Comparison of ENCODE assay signal across 1 cellular context in the genomic region with DNA sequence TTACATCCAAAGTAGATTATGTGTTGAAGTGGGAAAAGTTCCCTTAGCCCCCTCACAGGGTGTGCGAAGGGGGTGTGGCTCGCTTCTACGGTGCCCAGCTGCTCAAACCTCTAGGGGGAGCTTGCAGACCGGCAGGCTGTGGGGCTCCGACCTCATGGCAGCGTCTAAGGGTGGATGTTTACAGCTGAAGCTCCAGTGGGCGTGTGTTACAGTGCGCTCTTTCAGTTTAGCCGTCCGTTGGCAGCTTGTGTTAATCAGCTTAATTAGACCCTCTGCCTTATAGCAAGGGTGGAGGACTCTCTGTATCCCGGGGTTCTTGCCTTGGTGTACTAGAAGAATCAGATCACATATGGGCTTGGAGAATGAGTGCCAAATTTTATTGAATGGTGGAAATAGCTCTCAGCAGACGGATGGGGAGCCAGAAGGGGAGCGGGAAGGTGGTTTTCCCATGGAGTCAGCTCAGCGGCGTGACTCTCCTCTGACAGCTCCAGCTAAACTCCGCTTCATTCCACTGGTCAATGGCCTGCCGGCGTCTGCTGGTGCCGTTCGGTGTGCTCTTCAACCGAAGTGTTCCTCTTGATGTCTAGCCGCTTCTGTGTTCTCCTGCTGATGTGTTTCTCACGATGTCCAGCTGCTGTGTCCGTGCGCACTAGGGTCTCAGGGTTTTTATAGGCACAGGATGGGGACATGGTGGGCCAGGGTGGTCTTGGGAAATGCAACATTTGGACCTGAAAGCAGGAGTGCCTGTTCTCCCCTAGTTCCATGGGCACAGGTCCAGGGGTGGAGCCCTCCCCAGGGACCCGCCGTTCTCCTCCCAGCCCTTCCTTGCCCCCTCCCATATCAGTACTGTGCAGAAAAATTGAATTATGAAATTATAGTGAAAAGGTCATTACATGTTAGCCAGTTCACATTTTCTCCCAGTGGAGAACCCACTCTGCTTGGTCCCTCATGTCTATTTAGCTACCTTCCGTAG.
TF ChIP-seq lines count a peak whose summit lies in the region.

No MANE protein-coding gene starts in this region.

TF ChIP-seq in HCT116, 20 proteins besides CTCF, POLR2A, EP300 and RAD21 (continued from another document):
- TF ChIP-seq TCF7L2 (IDR thresholded peaks at IDR 0.05; ENCODE audit: borderline replicate concordance, extremely low read depth, insufficient read depth, insufficient read length) (no peak), CBX3 (IDR thresholded peaks at IDR 0.05; ENCODE audit: low read depth) (0 out of 2 replicates have a peak, but pooled peaks have one; percentile 45)
- TF ChIP-seq, protein P1, sequence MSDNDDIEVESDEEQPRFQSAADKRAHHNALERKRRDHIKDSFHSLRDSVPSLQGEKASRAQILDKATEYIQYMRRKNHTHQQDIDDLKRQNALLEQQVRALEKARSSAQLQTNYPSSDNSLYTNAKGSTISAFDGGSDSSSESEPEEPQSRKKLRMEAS (IDR thresholded peaks at IDR 0.05), result peak; percentile 80
